1 cellular context compared by ENCODE assay signal in the genomic region with DNA sequence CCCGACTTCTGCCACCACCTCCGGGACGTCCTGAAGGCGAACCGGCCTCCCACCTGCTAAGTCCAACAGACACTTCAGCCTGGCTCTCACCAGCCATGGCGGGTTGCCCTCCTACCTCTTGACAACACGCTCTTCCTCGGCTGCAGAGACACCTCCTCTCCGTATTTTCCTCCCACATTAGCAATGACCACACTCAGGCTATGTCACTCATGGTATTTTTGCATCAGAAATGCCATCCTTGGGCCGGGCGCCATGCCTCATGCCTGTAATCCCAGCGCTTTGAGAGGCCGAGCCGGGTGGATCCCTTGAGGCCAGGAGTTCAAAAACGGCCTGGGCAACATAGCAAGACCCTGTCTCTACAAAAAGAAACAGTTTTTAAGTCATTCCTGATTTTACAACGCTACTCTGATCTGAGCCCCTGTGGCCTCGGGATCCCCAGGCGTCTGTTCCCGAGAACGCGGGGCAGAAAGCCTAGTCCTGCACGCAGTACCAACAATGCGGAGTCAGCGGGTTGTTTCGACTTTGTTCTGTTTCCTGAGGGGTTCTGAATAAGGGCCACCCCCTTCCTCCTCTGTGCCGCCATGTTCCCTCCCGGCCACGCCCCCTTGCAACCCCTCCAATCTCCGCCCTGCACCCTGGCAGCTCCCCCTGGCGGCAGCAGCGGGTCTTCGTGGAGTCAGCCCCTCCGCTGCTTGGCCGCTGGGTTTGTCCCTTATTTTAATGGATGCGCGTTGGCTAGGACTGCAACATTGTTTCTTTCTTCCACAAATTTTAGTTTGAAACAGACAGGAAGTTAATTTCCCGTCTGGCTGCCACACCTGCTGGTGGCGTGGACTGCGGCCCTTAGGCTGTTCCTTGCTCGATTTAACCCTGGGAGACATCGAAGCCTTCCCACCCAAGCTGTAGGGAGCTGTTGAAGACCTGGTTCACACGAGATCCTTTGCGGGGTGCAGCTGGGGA.
TF ChIP-seq lines count a peak whose summit lies in the region.

No MANE protein-coding gene starts in this region.

TF ChIP-seq in HepG2, 621 proteins besides CTCF, POLR2A, EP300 and RAD21 (continued from another document and continues in another):
- TF ChIP-seq, protein P1, sequence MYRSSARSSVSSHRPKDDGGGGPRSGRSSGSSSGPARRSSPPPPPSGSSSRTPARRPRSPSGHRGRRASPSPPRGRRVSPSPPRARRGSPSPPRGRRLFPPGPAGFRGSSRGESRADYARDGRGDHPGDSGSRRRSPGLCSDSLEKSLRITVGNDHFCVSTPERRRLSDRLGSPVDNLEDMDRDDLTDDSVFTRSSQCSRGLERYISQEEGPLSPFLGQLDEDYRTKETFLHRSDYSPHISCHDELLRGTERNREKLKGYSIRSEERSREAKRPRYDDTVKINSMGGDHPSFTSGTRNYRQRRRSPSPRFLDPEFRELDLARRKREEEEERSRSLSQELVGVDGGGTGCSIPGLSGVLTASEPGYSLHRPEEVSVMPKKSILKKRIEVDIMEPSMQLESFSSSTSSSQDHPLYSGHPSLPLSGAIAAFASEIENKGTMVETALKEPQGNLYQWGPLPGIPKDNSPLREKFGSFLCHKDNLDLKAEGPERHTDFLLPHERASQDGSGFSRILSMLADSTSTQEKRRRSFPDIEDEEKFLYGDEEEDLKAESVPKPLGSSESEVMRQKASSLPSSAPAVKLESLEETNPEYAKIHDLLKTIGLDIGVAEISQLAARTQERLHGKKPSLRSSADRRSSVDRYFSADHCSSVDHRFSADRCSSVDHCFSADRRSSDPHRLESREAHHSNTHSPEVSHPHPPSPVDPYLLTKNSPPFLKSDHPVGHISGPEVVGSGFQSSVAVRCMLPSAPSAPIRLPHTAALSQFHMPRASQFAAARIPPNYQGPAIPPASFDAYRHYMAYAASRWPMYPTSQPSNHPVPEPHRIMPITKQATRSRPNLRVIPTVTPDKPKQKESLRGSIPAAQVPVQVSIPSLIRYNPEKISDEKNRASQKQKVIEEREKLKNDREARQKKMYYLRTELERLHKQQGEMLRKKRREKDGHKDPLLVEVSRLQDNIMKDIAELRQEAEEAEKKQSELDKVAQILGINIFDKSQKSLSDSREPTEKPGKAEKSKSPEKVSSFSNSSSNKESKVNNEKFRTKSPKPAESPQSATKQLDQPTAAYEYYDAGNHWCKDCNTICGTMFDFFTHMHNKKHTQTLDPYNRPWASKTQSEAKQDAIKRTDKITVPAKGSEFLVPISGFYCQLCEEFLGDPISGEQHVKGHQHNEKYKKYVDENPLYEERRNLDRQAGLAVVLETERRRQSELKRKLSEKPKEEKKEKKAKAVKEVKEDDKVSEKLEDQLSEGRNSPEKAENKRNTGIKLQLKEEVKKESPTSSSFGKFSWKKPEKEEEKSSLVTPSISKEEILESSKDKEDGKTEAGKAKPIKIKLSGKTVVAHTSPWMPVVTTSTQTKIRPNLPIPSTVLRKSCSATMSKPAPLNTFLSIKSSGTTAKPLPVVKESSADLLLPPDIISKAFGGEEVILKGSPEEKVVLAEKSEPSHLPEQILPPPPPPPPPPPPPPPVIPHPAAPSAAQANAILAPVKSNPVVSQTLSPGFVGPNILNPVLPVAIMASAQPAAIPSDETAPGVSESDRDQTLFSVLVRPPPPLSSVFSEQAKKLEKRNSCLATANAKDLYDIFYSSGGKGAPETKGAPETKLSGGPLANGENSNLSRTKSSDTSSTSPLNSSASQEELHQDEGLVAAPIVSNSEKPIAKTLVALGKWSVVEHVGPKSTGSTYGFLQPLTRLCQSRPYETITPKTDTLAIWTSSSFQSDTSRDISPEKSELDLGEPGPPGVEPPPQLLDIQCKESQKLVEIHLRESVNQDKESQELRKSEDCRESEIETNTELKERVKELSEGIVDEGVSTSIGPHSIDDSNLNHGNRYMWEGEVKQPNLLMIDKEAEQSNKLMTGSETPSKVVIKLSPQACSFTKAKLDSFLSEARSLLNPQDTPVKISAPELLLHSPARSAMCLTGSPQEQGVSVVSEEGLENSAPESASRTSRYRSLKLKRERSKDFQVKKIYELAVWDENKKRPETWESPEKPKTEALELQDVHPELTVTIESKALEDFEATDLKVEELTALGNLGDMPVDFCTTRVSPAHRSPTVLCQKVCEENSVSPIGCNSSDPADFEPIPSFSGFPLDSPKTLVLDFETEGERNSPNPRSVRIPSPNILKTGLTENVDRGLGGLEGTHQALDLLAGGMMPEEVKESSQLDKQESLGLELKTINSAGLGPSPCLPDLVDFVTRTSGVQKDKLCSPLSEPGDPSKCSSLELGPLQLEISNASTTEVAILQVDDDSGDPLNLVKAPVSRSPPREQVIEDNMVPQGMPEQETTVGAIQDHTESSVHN (CRISPR knock-in tag; IDR thresholded peaks at IDR 0.05): no peak
- TF ChIP-seq KLF11 (CRISPR knock-in tag; IDR thresholded peaks at IDR 0.05) (peak; percentile 55; the same call in 1 of the 2 replicates), TEAD3 (CRISPR knock-in tag; optimal IDR thresholded peaks at IDR 0.05; ENCODE audit: borderline replicate concordance) (peak; percentile 69), FOXA3 (CRISPR knock-in tag; IDR thresholded peaks at IDR 0.05) (peak; percentile 55), MTF1 (CRISPR knock-in tag; IDR thresholded peaks at IDR 0.05) (no peak), CAMTA2 (CRISPR knock-in tag; IDR thresholded peaks at IDR 0.05; ENCODE audit: borderline replicate concordance) (no peak), ZNF232 (CRISPR knock-in tag; IDR thresholded peaks at IDR 0.05; ENCODE audit: borderline replicate concordance) (peak; percentile 70; the same call in 1 of the 2 replicates), ZNF263 (CRISPR knock-in tag; IDR thresholded peaks at IDR 0.05) (no peak), ZNF777 (CRISPR knock-in tag; IDR thresholded peaks at IDR 0.05) (0 out of 2 replicates have a peak, but pooled peaks have one; percentile 30), TBL1XR1 (IDR thresholded peaks at IDR 0.05; ENCODE audit: borderline replicate concordance, low read length, partially characterized antibody) (peak; percentile 48), SOX5 (CRISPR knock-in tag; IDR thresholded peaks at IDR 0.05; ENCODE audit: borderline replicate concordance) (peak; percentile 40; the same call in 1 of the 2 replicates), RFXANK (CRISPR knock-in tag; IDR thresholded peaks at IDR 0.05) (no peak), ZNF343 (CRISPR knock-in tag; IDR thresholded peaks at IDR 0.05) (peak; percentile 79; the same call in 1 of the 2 replicates), ZNF224 (CRISPR knock-in tag; IDR thresholded peaks at IDR 0.05) (no peak), SATB2 (CRISPR knock-in tag; IDR thresholded peaks at IDR 0.05) (peak; percentile 55; the same call in 1 of the 2 replicates), RXRB (CRISPR knock-in tag; IDR thresholded peaks at IDR 0.05; ENCODE audit: borderline replicate concordance) (peak; percentile 66), ZFY (CRISPR knock-in tag; IDR thresholded peaks at IDR 0.05) (peak; percentile 49; the same call in 1 of the 2 replicates), ZNF17 (CRISPR knock-in tag; IDR thresholded peaks at IDR 0.05) (no peak), ETV5 (CRISPR knock-in tag; IDR thresholded peaks at IDR 0.05; ENCODE audit: borderline replicate concordance) (peak; percentile 64; the same call in 1 of the 2 replicates), TEAD2 (CRISPR knock-in tag; IDR thresholded peaks at IDR 0.05) (no peak), ZNF264 (CRISPR knock-in tag; IDR thresholded peaks at IDR 0.05) (0 out of 2 replicates have a peak, but pooled peaks have one; percentile 30), HNF4G (IDR thresholded peaks at IDR 0.05; ENCODE audit: borderline replicate concordance, low read depth, low read length) (peak; percentile 14; the same call in 1 of the 2 replicates), HNF4G (CRISPR knock-in tag; IDR thresholded peaks at IDR 0.05; ENCODE audit: borderline replicate concordance, low read depth) (peak; percentile 56; the same call in 1 of the 2 replicates), ZNF20 (CRISPR knock-in tag; IDR thresholded peaks at IDR 0.05) (no peak), MAFF (IDR thresholded peaks at IDR 0.05; ENCODE audit: low read depth, low read length) (peak; percentile 55), NR0B2 (CRISPR knock-in tag; IDR thresholded peaks at IDR 0.05) (peak; percentile 55; the same call in 1 of the 2 replicates), NFKB2 (CRISPR knock-in tag; IDR thresholded peaks at IDR 0.05; ENCODE audit: borderline replicate concordance) (peak; percentile 54; the same call in 1 of the 2 replicates), YEATS4 (CRISPR knock-in tag; IDR thresholded peaks at IDR 0.05; ENCODE audit: borderline replicate concordance) (peak; percentile 83; the same call in 1 of the 2 replicates), ZNF792 (CRISPR knock-in tag; IDR thresholded peaks at IDR 0.05) (peak; percentile 85; the same call in 1 of the 2 replicates), XRCC5 (optimal IDR thresholded peaks at IDR 0.05; ENCODE audit: low read length) (peak; percentile 98), CBX2 (IDR thresholded peaks at IDR 0.05; ENCODE audit: low read depth, low read length) (no peak), CBX2 (CRISPR knock-in tag; IDR thresholded peaks at IDR 0.05; ENCODE audit: low read depth) (peak; percentile 49; the same call in 1 of the 2 replicates), NCOA5 (CRISPR knock-in tag; IDR thresholded peaks at IDR 0.05) (no peak), ZNF282 (IDR thresholded peaks at IDR 0.05; ENCODE audit: partially characterized antibody) (no peak), MAZ (IDR thresholded peaks at IDR 0.05; ENCODE audit: borderline replicate concordance, low read depth, low read length) (peak; percentile 78; the same call in 1 of the 2 replicates), MAZ (CRISPR knock-in tag; IDR thresholded peaks at IDR 0.05; ENCODE audit: low read depth) (peak; percentile 73; the same call in 1 of the 2 replicates), MIER2 (CRISPR knock-in tag; IDR thresholded peaks at IDR 0.05) (peak; percentile 49; the same call in 1 of the 2 replicates), NR2F6 (IDR thresholded peaks at IDR 0.05) (no peak), NR2F6 (CRISPR knock-in tag; IDR thresholded peaks at IDR 0.05) (peak; percentile 63; the same call in 1 of the 2 replicates), E2F5 (CRISPR knock-in tag; conservative IDR thresholded peaks at IDR 0.05) (no peak), ZBTB21 (CRISPR knock-in tag; IDR thresholded peaks at IDR 0.05) (peak; percentile 23; the same call in 1 of the 2 replicates), GATAD2A (CRISPR knock-in tag; IDR thresholded peaks at IDR 0.05) (peak; percentile 70; the same call in 1 of the 2 replicates), SSRP1 (CRISPR knock-in tag; IDR thresholded peaks at IDR 0.05) (no peak), KMT2A (CRISPR knock-in tag; IDR thresholded peaks at IDR 0.05) (peak; percentile 74)
- TF ChIP-seq, protein P2, sequence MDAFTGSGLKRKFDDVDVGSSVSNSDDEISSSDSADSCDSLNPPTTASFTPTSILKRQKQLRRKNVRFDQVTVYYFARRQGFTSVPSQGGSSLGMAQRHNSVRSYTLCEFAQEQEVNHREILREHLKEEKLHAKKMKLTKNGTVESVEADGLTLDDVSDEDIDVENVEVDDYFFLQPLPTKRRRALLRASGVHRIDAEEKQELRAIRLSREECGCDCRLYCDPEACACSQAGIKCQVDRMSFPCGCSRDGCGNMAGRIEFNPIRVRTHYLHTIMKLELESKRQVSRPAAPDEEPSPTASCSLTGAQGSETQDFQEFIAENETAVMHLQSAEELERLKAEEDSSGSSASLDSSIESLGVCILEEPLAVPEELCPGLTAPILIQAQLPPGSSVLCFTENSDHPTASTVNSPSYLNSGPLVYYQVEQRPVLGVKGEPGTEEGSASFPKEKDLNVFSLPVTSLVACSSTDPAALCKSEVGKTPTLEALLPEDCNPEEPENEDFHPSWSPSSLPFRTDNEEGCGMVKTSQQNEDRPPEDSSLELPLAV (CRISPR knock-in tag; conservative IDR thresholded peaks at IDR 0.05; ENCODE audit: low read depth): no peak
- TF ChIP-seq, protein P3, sequence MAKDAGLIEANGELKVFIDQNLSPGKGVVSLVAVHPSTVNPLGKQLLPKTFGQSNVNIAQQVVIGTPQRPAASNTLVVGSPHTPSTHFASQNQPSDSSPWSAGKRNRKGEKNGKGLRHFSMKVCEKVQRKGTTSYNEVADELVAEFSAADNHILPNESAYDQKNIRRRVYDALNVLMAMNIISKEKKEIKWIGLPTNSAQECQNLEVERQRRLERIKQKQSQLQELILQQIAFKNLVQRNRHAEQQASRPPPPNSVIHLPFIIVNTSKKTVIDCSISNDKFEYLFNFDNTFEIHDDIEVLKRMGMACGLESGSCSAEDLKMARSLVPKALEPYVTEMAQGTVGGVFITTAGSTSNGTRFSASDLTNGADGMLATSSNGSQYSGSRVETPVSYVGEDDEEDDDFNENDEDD (CRISPR knock-in tag; IDR thresholded peaks at IDR 0.05; ENCODE audit: borderline replicate concordance): peak; percentile 8; the same call in 1 of the 2 replicates
- TF ChIP-seq, protein P4, sequence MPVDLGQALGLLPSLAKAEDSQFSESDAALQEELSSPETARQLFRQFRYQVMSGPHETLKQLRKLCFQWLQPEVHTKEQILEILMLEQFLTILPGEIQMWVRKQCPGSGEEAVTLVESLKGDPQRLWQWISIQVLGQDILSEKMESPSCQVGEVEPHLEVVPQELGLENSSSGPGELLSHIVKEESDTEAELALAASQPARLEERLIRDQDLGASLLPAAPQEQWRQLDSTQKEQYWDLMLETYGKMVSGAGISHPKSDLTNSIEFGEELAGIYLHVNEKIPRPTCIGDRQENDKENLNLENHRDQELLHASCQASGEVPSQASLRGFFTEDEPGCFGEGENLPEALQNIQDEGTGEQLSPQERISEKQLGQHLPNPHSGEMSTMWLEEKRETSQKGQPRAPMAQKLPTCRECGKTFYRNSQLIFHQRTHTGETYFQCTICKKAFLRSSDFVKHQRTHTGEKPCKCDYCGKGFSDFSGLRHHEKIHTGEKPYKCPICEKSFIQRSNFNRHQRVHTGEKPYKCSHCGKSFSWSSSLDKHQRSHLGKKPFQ (CRISPR knock-in tag; IDR thresholded peaks at IDR 0.05; ENCODE audit: insufficient replicate concordance): peak; percentile 60
- TF ChIP-seq, protein P5, sequence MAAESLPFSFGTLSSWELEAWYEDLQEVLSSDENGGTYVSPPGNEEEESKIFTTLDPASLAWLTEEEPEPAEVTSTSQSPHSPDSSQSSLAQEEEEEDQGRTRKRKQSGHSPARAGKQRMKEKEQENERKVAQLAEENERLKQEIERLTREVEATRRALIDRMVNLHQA (CRISPR knock-in tag; IDR thresholded peaks at IDR 0.05): no peak
- TF ChIP-seq, protein P6, sequence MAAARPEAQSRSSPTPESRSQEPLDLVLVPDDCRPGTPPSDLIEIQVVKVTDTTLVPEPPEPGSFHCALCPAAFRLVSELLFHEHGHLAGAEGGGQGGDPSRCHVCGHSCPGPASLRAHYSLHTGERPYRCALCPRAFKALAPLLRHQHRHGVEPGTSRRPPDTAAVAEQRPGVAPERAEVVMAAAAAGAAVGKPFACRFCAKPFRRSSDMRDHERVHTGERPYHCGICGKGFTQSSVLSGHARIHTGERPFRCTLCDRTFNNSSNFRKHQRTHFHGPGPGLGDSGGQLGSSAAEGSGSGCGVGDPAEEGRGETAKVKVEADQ (CRISPR knock-in tag; IDR thresholded peaks at IDR 0.05; ENCODE audit: borderline replicate concordance): peak; percentile 65; the same call in 1 of the 2 replicates
